In genomic region chr2:133568598-133568997, GRCh38 we compare ENCODE assay signal across 13 cellular contexts. TPM values are rescaled to one million over a fixed set of nuclear protein-coding genes. Genes with fewer than 3 reads are reported as not detected.
DNase-seq lines count a peak whose midpoint lies in the region; ATAC-seq, FAIRE-seq and TF ChIP-seq lines count a peak whose summit lies in the region.
"Had no signal": no experiment of that assay in that cellular context is flagged by ENCODE, and none has a peak within 500 bp of the region (broad histone marks: within the 10 kb centered on the region; RNA-seq: fewer than 3 reads in every experiment).

No MANE protein-coding gene starts in this region.

- H3K9me3 ChIP-seq in heart left ventricle = no peaks in the 10 kb centered on the region
- H3K9me3 ChIP-seq in endothelial cell of umbilical vein (replicated peaks; ENCODE audit: control insufficient read depth, insufficient read depth, low read length) = no peaks in the 10 kb centered on the region
- no peaks in the 10 kb centered on the region for H3K9me3 ChIP-seq in mucosa of descending colon
- H3K9me3 ChIP-seq: ovary had no signal

- CTCF ChIA-PET in endothelial cell of umbilical vein (lab: Charles Lee) = interaction anchor here (0.9 to 2.9 kb wide), 7 partner anchors 13 to 1021 kb away, joined by 3 to 19 read pairs (median 5); no protein-coding TSS in a partner anchor
- CTCF ChIA-PET in T-cell (lab: Charles Lee) = no interaction called here
- CTCF ChIA-PET in activated naive CD4-positive, alpha-beta T cell treated with anti-CD3 and anti-CD28 coated beads for 36 hours (lab: Charles Lee) = no interaction called here

- no peaks in the 10 kb centered on the region for H3K9me3 Mint-ChIP-seq in type B pancreatic cell
- no peaks in the 10 kb centered on the region for H3K9me3 Mint-ChIP-seq in T-cell
- H3K9me3 Mint-ChIP-seq in activated naive CD4-positive, alpha-beta T cell treated with anti-CD3 and anti-CD28 coated beads for 36 hours = no peaks in the 10 kb centered on the region

- TF ChIP-seq CTCF in heart left ventricle (IDR thresholded peaks at IDR 0.05) (no peak), endothelial cell of umbilical vein (IDR thresholded peaks at IDR 0.05; ENCODE audit: extremely low read depth in 1 of 2, insufficient read depth in 1 of 2, low read depth in 1 of 2, low read length in 2 of 2) (no peak), mucosa of descending colon (IDR thresholded peaks at IDR 0.05) (no peak), type B pancreatic cell (conservative IDR thresholded peaks at IDR 0.05) (no peak)

- intact Hi-C loops in heart left ventricle (cut with DNase I) (loop anchor here in 9 of 10 donors (5.0 to 10.0 kb wide), 10 partner anchors 106 to 1024 kb away; no protein-coding TSS in a partner anchor), Right ventricle myocardium superior (cut with DNase I) (loop anchor here (5.0 to 10.0 kb wide), 2 partner anchors 209 to 304 kb away; no protein-coding TSS in a partner anchor), endothelial cell of umbilical vein (cut with micrococcal nuclease) (loop anchor here (1.0 to 5.0 kb wide), 2 partner anchors 11 to 301 kb away; no protein-coding TSS in a partner anchor), mucosa of descending colon (cut with DNase I, micrococcal nuclease) (no loop called here)
- intact Hi-C loops in activated naive CD4-positive, alpha-beta T cell treated with anti-CD3 and anti-CD28 coated beads for 36 hours (cut with micrococcal nuclease) = no loop called here

- dilution Hi-C loops in endothelial cell of umbilical vein (cut with MboI; ENCODE audit: extremely low pct_ligation_motif_present, low sequenced_read_pairs) = no loop called here

- no peaks in the 10 kb centered on the region for H3K36me3 ChIP-seq in heart left ventricle
- H3K36me3 ChIP-seq in endothelial cell of umbilical vein (ENCODE audit: control insufficient read depth in 2 of 2, extremely low read depth in 1 of 2, insufficient read depth in 2 of 2, low read length in 2 of 2) = no peaks in the 10 kb centered on the region
- H3K36me3 ChIP-seq in mucosa of descending colon (ENCODE audit: low read depth) = no peaks in the 10 kb centered on the region
- H3K36me3 ChIP-seq: ovary had no signal

- peaks cover 24% of the 10 kb centered on the region for H3K27me3 Mint-ChIP-seq in type B pancreatic cell
- peaks cover 16 to 30% of the 10 kb centered on the region in 2 donors for H3K27me3 Mint-ChIP-seq in T-cell
- peaks cover 22% of the 10 kb centered on the region for H3K27me3 Mint-ChIP-seq in activated naive CD4-positive, alpha-beta T cell treated with anti-CD3 and anti-CD28 coated beads for 36 hours (ENCODE audit: low read depth)

- H3K27ac ChIP-seq in heart left ventricle (peak overlapping the region in 10 of 12 donors; percentile 12 to 73 (median 49)), endothelial cell of umbilical vein (ENCODE audit: insufficient read depth, low read depth, low read length) (no peak overlapping the region)
- H3K27ac ChIP-seq: ovary had no signal

- DNase-seq in heart left ventricle (no peak), Right ventricle myocardium superior (no peak), endothelial cell of umbilical vein (ENCODE audit: low read depth, low spot score) (no peak), mucosa of descending colon (no peak), type B pancreatic cell (ENCODE audit: extremely low spot score, unreplicated experiment) (no peak), T-cell (no peak)
- no peak for DNase-seq in activated naive CD4-positive, alpha-beta T cell treated with anti-CD3 and anti-CD28 coated beads for 36 hours
- DNase-seq: immature natural killer cell, MV-4-11, NCI-H446 treated with DMSO at 0.1 percent for 48 hours had no signal

- H3K4me2 ChIP-seq in endothelial cell of umbilical vein (ENCODE audit: insufficient read depth, low read length) = peak overlapping the region; percentile 56

- peak overlapping the region; percentile 63 for H2AFZ ChIP-seq in endothelial cell of umbilical vein (ENCODE audit: low read depth, low read length)

- peak overlapping the region in 10 of 12 donors; percentile 1 to 58 (median 45) for H3K4me3 ChIP-seq in heart left ventricle
- no peak overlapping the region for H3K4me3 ChIP-seq in endothelial cell of umbilical vein (replicated peaks in 1 of 3; ENCODE audit: insufficient read depth in 1 of 3, low read depth in 1 of 3, low read length in 3 of 3)
- no peak overlapping the region for H3K4me3 ChIP-seq in mucosa of descending colon
- H3K4me3 ChIP-seq: ovary had no signal

- H3K4me3 Mint-ChIP-seq in type B pancreatic cell = peak overlapping the region; percentile 81
- H3K4me3 Mint-ChIP-seq in T-cell = no peak overlapping the region
- H3K4me3 Mint-ChIP-seq in activated naive CD4-positive, alpha-beta T cell treated with anti-CD3 and anti-CD28 coated beads for 36 hours = no peak overlapping the region
- H3K4me3 Mint-ChIP-seq: immature natural killer cell had no signal

- no peaks in the 10 kb centered on the region for H3K9me1 ChIP-seq in endothelial cell of umbilical vein (replicated peaks; ENCODE audit: control insufficient read depth, extremely low read depth, insufficient read depth, low read length)

- no peaks in the 10 kb centered on the region for H4K20me1 ChIP-seq in endothelial cell of umbilical vein (replicated peaks; ENCODE audit: control insufficient read depth, extremely low read depth, insufficient read depth, low read length)

- no peaks in the 10 kb centered on the region for H3K36me3 Mint-ChIP-seq in type B pancreatic cell
- no peaks in the 10 kb centered on the region for H3K36me3 Mint-ChIP-seq in T-cell
- H3K36me3 Mint-ChIP-seq in activated naive CD4-positive, alpha-beta T cell treated with anti-CD3 and anti-CD28 coated beads for 36 hours (ENCODE audit: low read depth) = no peaks in the 10 kb centered on the region
- H3K36me3 Mint-ChIP-seq: immature natural killer cell had no signal

- ATAC-seq in heart left ventricle (no peak), Right ventricle myocardium superior (ENCODE audit: poor library complexity) (no peak), mucosa of descending colon (peak; percentile 42), T-cell (replicated peaks in 1 of 4) (no peak), HG03097 (IDR thresholded peaks at IDR 0.05; ENCODE audit: low FRiP score, unreplicated experiment) (no peak)

- H3K4me1 Mint-ChIP-seq in type B pancreatic cell (ENCODE audit: unreplicated experiment) (peaks cover 27% of the 10 kb centered on the region), T-cell (no peaks in the 10 kb centered on the region)
- H3K4me1 Mint-ChIP-seq in activated naive CD4-positive, alpha-beta T cell treated with anti-CD3 and anti-CD28 coated beads for 36 hours (ENCODE audit: low read depth) = no peaks in the 10 kb centered on the region
- H3K4me1 Mint-ChIP-seq: immature natural killer cell had no signal

- POLR2A ChIA-PET in endothelial cell of umbilical vein (lab: Charles Lee) (no interaction called here), T-cell (lab: Charles Lee) (no interaction called here)

- no peak overlapping the region for H3K9ac ChIP-seq in endothelial cell of umbilical vein (replicated peaks; ENCODE audit: extremely low read depth, insufficient read depth, low read length)

- H3K4me1 ChIP-seq in heart left ventricle (peaks cover 0 to 25% (median 7%) of the 10 kb centered on the region in 12 donors), endothelial cell of umbilical vein (ENCODE audit: control insufficient read depth, extremely low read depth, insufficient read depth, low read length) (peaks cover 5% of the 10 kb centered on the region), mucosa of descending colon (ENCODE audit: low read depth) (peaks cover 4% of the 10 kb centered on the region)

- BruUV-seq in endothelial cell of umbilical vein (replicated peaks; lab: Mats Ljungman, UMichigan) = no TSS peak

- FAIRE-seq in endothelial cell of umbilical vein (lab: Jason Lieb, UNC) = no peak

- 38 to 49% (median 45%) methylated on average over 5 of the region's 5 CpGs for WGBS in heart left ventricle, 4 donors

- TF ChIP-seq POLR2A in heart left ventricle (IDR thresholded peaks at IDR 0.05) (no peak), endothelial cell of umbilical vein (IDR thresholded peaks at IDR 0.05; ENCODE audit: low read depth, low read length) (no peak)

- no peaks in the 10 kb centered on the region for H3K79me2 ChIP-seq in endothelial cell of umbilical vein (ENCODE audit: control insufficient read depth, insufficient read depth, low read length)

- no peak overlapping the region for H3K27ac Mint-ChIP-seq in type B pancreatic cell
- H3K27ac Mint-ChIP-seq in T-cell = no peak overlapping the region
- no peak overlapping the region for H3K27ac Mint-ChIP-seq in activated naive CD4-positive, alpha-beta T cell treated with anti-CD3 and anti-CD28 coated beads for 36 hours
- H3K27ac Mint-ChIP-seq: immature natural killer cell had no signal

- H3K27me3 ChIP-seq in heart left ventricle (no peaks in the 10 kb centered on the region), endothelial cell of umbilical vein (ENCODE audit: control insufficient read depth in 2 of 2, insufficient read depth in 2 of 2, low read length in 2 of 2) (no peaks in the 10 kb centered on the region)
- H3K27me3 ChIP-seq: ovary had no signal

TF ChIP-seq in endothelial cell of umbilical vein, 7 proteins besides CTCF, POLR2A, EP300 and RAD21 (continues in another document):
- TF ChIP-seq EZH2 (IDR thresholded peaks at IDR 0.05; ENCODE audit: borderline replicate concordance, low read depth, low read length, severe bottlenecking) = no peak
- no peak for TF ChIP-seq POLR2AphosphoS5 (IDR thresholded peaks at IDR 0.05; ENCODE audit: insufficient read depth, low read depth, low read length)
- no peak for TF ChIP-seq GATA2 (IDR thresholded peaks at IDR 0.05; ENCODE audit: insufficient read depth, insufficient read length, low read depth, low read length)
- TF ChIP-seq FOS (IDR thresholded peaks at IDR 0.05; ENCODE audit: borderline replicate concordance, insufficient read depth, low read length) = no peak

RNA-seq across cellular contexts. Expression of gene NCKAP5, which starts 0.3 kb away (rescaled TPM):
- total RNA-seq in heart left ventricle (10 to 100 TPM in 1 of 9 donors, 1 to 10 TPM in 8; 1.8 to 10.5 (median 6.3) TPM), Right ventricle myocardium superior (7.9 TPM), endothelial cell of umbilical vein (3.0 and 3.3 TPM in 2 replicates), mucosa of descending colon (1 to 10 TPM; 1.9 to 6.3 (median 2.3) TPM), type B pancreatic cell (ENCODE audit: low replicate concordance) (7.7 and 11.2 TPM in 2 replicates), T-cell (under 1 TPM in 1 of 5 donors, not detected in 4; 0.06 TPM)
- polyA plus RNA-seq in heart left ventricle (1 to 10 TPM in 1 of 2 donors, under 1 TPM in 1; 0.51 to 2.6 TPM), endothelial cell of umbilical vein (0.46 and 0.47 TPM in 2 replicates)
- 0.30 and 0.38 TPM in 2 replicates for polyA plus RNA-seq in endothelial cell of umbilical vein (2011; cell fraction: cytosol; rRNA removed)
- 1.2 and 1.3 TPM in 2 replicates for polyA plus RNA-seq in endothelial cell of umbilical vein (2011; cell fraction: nucleus; rRNA removed)
- 0.50 and 0.58 TPM in 2 replicates for polyA plus RNA-seq in endothelial cell of umbilical vein (2012)
- 1.7 and 2.2 TPM in 2 replicates for polyA minus RNA-seq in endothelial cell of umbilical vein
- polyA minus RNA-seq in endothelial cell of umbilical vein (2011; cell fraction: cytosol; rRNA and poly(A)+ RNA removed) = 3.6 TPM
- polyA minus RNA-seq in endothelial cell of umbilical vein (2011; cell fraction: nucleus; rRNA and poly(A)+ RNA removed) = 5.3 and 5.7 TPM in 2 replicates
- not detected for total RNA-seq in activated naive CD4-positive, alpha-beta T cell treated with anti-CD3 and anti-CD28 coated beads for 36 hours
- total RNA-seq: G401 had no signal
- polyA plus RNA-seq: immature natural killer cell had no signal

Comparison
In these comparisons a context has a peak if more than half of its experiments do, and no peak if none do; other contexts are left out.
1. H3K4me3 ChIP-seq: peak in heart left ventricle (10 of 12); none in endothelial cell of umbilical vein (0 of 3) and mucosa of descending colon (single experiment).
2. intact Hi-C loops: an anchor here in heart left ventricle (5.0 to 10.0 kb wide), Right ventricle myocardium superior (5.0 to 10.0 kb wide) and endothelial cell of umbilical vein (1.0 to 5.0 kb wide); none called in mucosa of descending colon and activated naive CD4-positive, alpha-beta T cell treated with anti-CD3 and anti-CD28 coated beads for 36 hours.